ENCODE assay signal across 15 cellular contexts in genomic region chr11:117381988-117382387, GRCh38. TPM values are rescaled to one million over a fixed set of nuclear protein-coding genes. Genes with fewer than 3 reads are reported as not detected.
DNase-seq lines count a peak whose midpoint lies in the region; ATAC-seq and TF ChIP-seq lines count a peak whose summit lies in the region.
"Had no signal": no experiment of that assay in that cellular context is flagged by ENCODE, and none has a peak within 500 bp of the region (broad histone marks: within the 10 kb centered on the region; RNA-seq: fewer than 3 reads in every experiment).

No MANE protein-coding gene starts in this region.

- peaks cover 0 to 17% (median 0%) of the 10 kb centered on the region in 11 experiments; a peak in 4 of 22 replicates for H4K20me1 ChIP-seq in BLaER1 treated with 17β-estradiol and CSF1 and Interleukin-3, amounts not matched to agents 10 nM and 100 nM

- H3K9me3 ChIP-seq in BLaER1 treated with 17β-estradiol and CSF1 and Interleukin-3, amounts not matched to agents 10 nM and 100 nM (replicated peaks in 1 of 11): no peaks in the 10 kb centered on the region

- no peak overlapping the region for H3K9ac ChIP-seq in BLaER1 treated with 17β-estradiol and CSF1 and Interleukin-3, amounts not matched to agents 10 nM and 100 nM

- H3K36me3 ChIP-seq in BLaER1 treated with 17β-estradiol and CSF1 and Interleukin-3, amounts not matched to agents 10 nM and 100 nM: peaks cover 20 to 92% (median 47%) of the 10 kb centered on the region in 11 experiments; a peak in 20 of 22 replicates

- no peaks in the 10 kb centered on the region for H3K9me3 Mint-ChIP-seq in stimulated activated effector memory CD8-positive, alpha-beta T cell treated with anti-CD3 and anti-CD28 coated beads, Interleukin-12 subunit alpha, Interleukin-12 subunit beta, amount 100 ng/mL, for 72 hours
- H3K9me3 Mint-ChIP-seq: CD14-positive monocyte; CD8-positive, alpha-beta T cell had no signal

- ATAC-seq in stimulated activated effector memory CD8-positive, alpha-beta T cell treated with anti-CD3 and anti-CD28 coated beads, Interleukin-12 subunit alpha, Interleukin-12 subunit beta, amount 100 ng/mL, for 72 hours: no peak
- no peak for ATAC-seq in GM19324 (IDR thresholded peaks at IDR 0.05; ENCODE audit: low FRiP score, unreplicated experiment)
- ATAC-seq: CD8-positive, alpha-beta T cell had no signal

- H3K4me2 ChIP-seq in BLaER1 treated with 17β-estradiol and CSF1 and Interleukin-3, amounts not matched to agents 10 nM and 100 nM: peak overlapping the region in 7 of 11 experiments; percentile 0 to 81 (median 62); a peak in 9 of 22 replicates

- peak overlapping the region in 2 of 11 experiments; percentile 0 to 29; a peak in 1 of 22 replicates for H3K27ac ChIP-seq in BLaER1 treated with 17β-estradiol and CSF1 and Interleukin-3, amounts not matched to agents 10 nM and 100 nM

- peak overlapping the region; percentile 40 for H3K27ac Mint-ChIP-seq in stimulated activated effector memory CD8-positive, alpha-beta T cell treated with anti-CD3 and anti-CD28 coated beads, Interleukin-12 subunit alpha, Interleukin-12 subunit beta, amount 100 ng/mL, for 72 hours
- H3K27ac Mint-ChIP-seq: B cell; CD8-positive, alpha-beta T cell had no signal

- peaks cover 6% of the 10 kb centered on the region for H3K36me3 Mint-ChIP-seq in stimulated activated effector memory CD8-positive, alpha-beta T cell treated with anti-CD3 and anti-CD28 coated beads, Interleukin-12 subunit alpha, Interleukin-12 subunit beta, amount 100 ng/mL, for 72 hours

- no peak overlapping the region for H3K4me3 ChIP-seq in BLaER1 treated with 17β-estradiol and CSF1 and Interleukin-3, amounts not matched to agents 10 nM and 100 nM
- H3K4me3 ChIP-seq in NB4 (ENCODE audit: low read depth, low read length): no peak overlapping the region

- no peak for TF ChIP-seq CTCF in NB4 (IDR thresholded peaks at IDR 0.05; ENCODE audit: low read depth, low read length)

- no peak overlapping the region for H3K4me3 Mint-ChIP-seq in stimulated activated effector memory CD8-positive, alpha-beta T cell treated with anti-CD3 and anti-CD28 coated beads, Interleukin-12 subunit alpha, Interleukin-12 subunit beta, amount 100 ng/mL, for 72 hours
- H3K4me3 Mint-ChIP-seq: B cell; CD14-positive monocyte; CD8-positive, alpha-beta T cell had no signal

- H3K4me1 Mint-ChIP-seq in stimulated activated effector memory CD8-positive, alpha-beta T cell treated with anti-CD3 and anti-CD28 coated beads, Interleukin-12 subunit alpha, Interleukin-12 subunit beta, amount 100 ng/mL, for 72 hours: no peaks in the 10 kb centered on the region
- H3K4me1 Mint-ChIP-seq: B cell, CD14-positive monocyte had no signal

- no peak for TF ChIP-seq POLR2A in NB4 (IDR thresholded peaks at IDR 0.05; ENCODE audit: extremely low read depth, insufficient read length)

- no peaks in the 10 kb centered on the region for H3K27me3 ChIP-seq in BLaER1 treated with 17β-estradiol and CSF1 and Interleukin-3, amounts not matched to agents 10 nM and 100 nM

- peaks cover 9 to 22% (median 15%) of the 10 kb centered on the region in 10 experiments; a peak in 18 of 20 replicates for H3K4me1 ChIP-seq in BLaER1 treated with 17β-estradiol and CSF1 and Interleukin-3, amounts not matched to agents 10 nM and 100 nM

- DNase-seq in NB4 (ENCODE audit: low read depth) (peak; percentile 50), mesenteric fat pad (ENCODE audit: low spot score) (peak; percentile 55), NCI-H1417 treated with DMSO at 0.1 percent for 48 hours (lab: John Stamatoyannopoulos, UW) (no peak)
- DNase-seq in stimulated activated effector memory CD8-positive, alpha-beta T cell treated with anti-CD3 and anti-CD28 coated beads, Interleukin-12 subunit alpha, Interleukin-12 subunit beta, amount 100 ng/mL, for 72 hours (ENCODE audit: low spot score in 2 of 2): no peak
- DNase-seq in activated CD4-positive, alpha-beta T cell treated with anti-CD3 and anti-CD28 coated beads for 1 hour: no peak
- DNase-seq: CD8-positive, alpha-beta T cell; COR-L47; DMS153; DMS79 treated with DMSO at 0.1 percent for 48 hours; EL; HCEC 1CT had no signal

RNA-seq across cellular contexts. Expression of gene CEP164, which starts 54.3 kb away (rescaled TPM):
- total RNA-seq in mesenteric fat pad: 19.2 TPM

Comparison
In these comparisons a context has a peak if more than half of its experiments do, and no peak if none do; other contexts are left out.
1. DNase-seq: peak in NB4 (single experiment) and mesenteric fat pad (single experiment); none in stimulated activated effector memory CD8-positive, alpha-beta T cell treated with anti-CD3 and anti-CD28 coated beads, Interleukin-12 subunit alpha, Interleukin-12 subunit beta, amount 100 ng/mL, for 72 hours (0 of 2), activated CD4-positive, alpha-beta T cell treated with anti-CD3 and anti-CD28 coated beads for 1 hour (single experiment) and NCI-H1417 treated with DMSO at 0.1 percent for 48 hours (single experiment).